ENCODE assay signal across 24 cellular contexts in genomic region chr9:16832101-16832500, GRCh38.
"Had no signal": no experiment of that assay in that cellular context is flagged by ENCODE, and none has a peak within 500 bp of the region (broad histone marks: within the 10 kb centered on the region; RNA-seq: fewer than 3 reads in every experiment).

No MANE protein-coding gene starts in this region.

- H3K27ac Mint-ChIP-seq: naive B cell had no signal

- H3K4me3 Mint-ChIP-seq: naive B cell had no signal

- H3K27ac ChIP-seq: coronary artery, dorsolateral prefrontal cortex, gastrocnemius medialis, heart right ventricle, left lung, lower lobe of right lung had no signal

- H3K9me3 ChIP-seq: esophagus muscularis mucosa, gastrocnemius medialis, heart right ventricle, left lung, lower lobe of right lung had no signal

- DNase-seq: dermis blood vessel endothelial cell; dorsolateral prefrontal cortex; effector CD4-positive, alpha-beta T cell; effector memory CD4-positive, alpha-beta T cell; foreskin fibroblast; foreskin melanocyte; gastrocnemius medialis; glutamatergic neuron; head of caudate nucleus; heart right ventricle; hippocampal formation; left cardiac atrium; left lung; left ventricle myocardium superior; lower lobe of right lung; mesenchymal stem cell; midbrain; naive B cell had no signal

- H3K4me1 ChIP-seq: left lung had no signal

- H3K36me3 ChIP-seq: esophagus muscularis mucosa, gastrocnemius medialis, heart right ventricle, left lung, lower lobe of right lung had no signal

- H3K4me3 ChIP-seq: coronary artery, dorsolateral prefrontal cortex, esophagus muscularis mucosa, gastrocnemius medialis, heart right ventricle, left lung, lower lobe of right lung had no signal

- ATAC-seq: gastrocnemius medialis, heart right ventricle, left cardiac atrium, left lung, left ventricle myocardium superior, lower lobe of right lung had no signal

- FAIRE-seq: colon, endothelial cell of umbilical vein, islet of Langerhans, keratinocyte had no signal

- H3K36me3 Mint-ChIP-seq: naive B cell had no signal

- H3K4me1 Mint-ChIP-seq: naive B cell had no signal

- H3K27me3 ChIP-seq: esophagus muscularis mucosa, gastrocnemius medialis had no signal
